9 cellular contexts compared by ENCODE assay signal in genomic region chr6:170292111-170292777, GRCh38. TPM values are rescaled to one million over a fixed set of nuclear protein-coding genes. Genes with fewer than 3 reads are reported as not detected.
DNase-seq lines count a peak whose midpoint lies in the region; ATAC-seq, FAIRE-seq and TF ChIP-seq lines count a peak whose summit lies in the region.
"Had no signal": no experiment of that assay in that cellular context is flagged by ENCODE, and none has a peak within 500 bp of the region (broad histone marks: within the 10 kb centered on the region; RNA-seq: fewer than 3 reads in every experiment).

No MANE protein-coding gene starts in this region.

- SMC1A ChIA-PET in GM12878 (lab: Charles Lee; ENCODE audit: uncharacterized antibody, unreplicated experiment), result interaction anchor here (1.0 to 2.0 kb wide), 5 partner anchors 14 to 461 kb away, joined by 4 to 7 read pairs (median 5); no protein-coding TSS in a partner anchor

- no peaks in the 10 kb centered on the region for H4K20me1 ChIP-seq in GM12878 (ENCODE audit: control insufficient read depth, insufficient read depth)

- POLR2A ChIA-PET in GM12878 (lab: Charles Lee), result interaction anchor here (1.0 kb wide), 1 partner anchor 14 kb away, joined by 5 read pairs; no protein-coding TSS in a partner anchor

- CTCF ChIA-PET in GM12878 (lab: Yijun Ruan, JAX), result interaction anchor here (0.8 to 2.2 kb wide), 6 partner anchors 16 to 461 kb away, joined by 3 to 5 read pairs (median 3); no protein-coding TSS in a partner anchor

- in situ Hi-C loops in GM12878 (cut with MboI), result no loop called here

- no peak for FAIRE-seq in GM12878 (lab: Jason Lieb, UNC)
- FAIRE-seq: small intestine had no signal

- no peak for TF ChIP-seq RAD21 in GM12878 (IDR thresholded peaks at IDR 0.05; ENCODE audit: insufficient read depth, low read depth, low read length)

- no peaks in the 10 kb centered on the region for H3K9me3 Mint-ChIP-seq in mesothelial cell of epicardium

- RAD21 ChIA-PET in GM12878 (lab: Charles Lee; ENCODE audit: unreplicated experiment), result interaction anchor here (0.6 to 2.1 kb wide), 8 partner anchors 16 to 461 kb away, joined by 3 to 11 read pairs (median 4); no protein-coding TSS in a partner anchor

- intact Hi-C loops in heart right ventricle (cut with DNase I) (loop anchor here (2.0 to 10.0 kb wide), 17 partner anchors 115 to 497 kb away; no protein-coding TSS in a partner anchor), cardiac septum (cut with DNase I) (loop anchor here (2.0 to 5.0 kb wide), 3 partner anchors 280 to 461 kb away; no protein-coding TSS in a partner anchor), GM12878 (cut with micrococcal nuclease; ENCODE audit: unreplicated experiment) (loop anchor here (10.0 kb wide), 1 partner anchor 457 kb away; no protein-coding TSS in a partner anchor), vagina (cut with DNase I) (loop anchor here (10.0 kb wide), 1 partner anchor 457 kb away; no protein-coding TSS in a partner anchor)

- H3K27me3 Mint-ChIP-seq in mesothelial cell of epicardium (ENCODE audit: low read depth), result peaks cover 85% of the 10 kb centered on the region

- H3K9ac ChIP-seq in GM12878 (ENCODE audit: control insufficient read depth, insufficient read depth, low read length), result no peak overlapping the region

- TF ChIP-seq CTCF in heart right ventricle (IDR thresholded peaks at IDR 0.05), result peak in 2 of 9 donors; percentile 44 to 55
- no peak for TF ChIP-seq CTCF in GM12878 (IDR thresholded peaks at IDR 0.05 in 2 of 3, conservative IDR thresholded peaks at IDR 0.05 in 1 of 3; ENCODE audit: control insufficient read depth in 2 of 3, extremely low read depth in 1 of 3, insufficient read depth in 1 of 3, low read depth in 3 of 3, low read length in 3 of 3)
- no peak for TF ChIP-seq CTCF in mesothelial cell of epicardium (IDR thresholded peaks at IDR 0.05; ENCODE audit: unreplicated experiment)
- TF ChIP-seq CTCF in vagina (IDR thresholded peaks at IDR 0.05), result no peak

- TF ChIP-seq POLR2A in GM12878 (IDR thresholded peaks at IDR 0.05; ENCODE audit: low read depth, low read length), result no peak
- no peak for TF ChIP-seq POLR2A in vagina (IDR thresholded peaks at IDR 0.05)

- no peak overlapping the region for H2AFZ ChIP-seq in GM12878 (ENCODE audit: control insufficient read depth, low read depth, low read length)

- TF ChIP-seq EP300 in GM12878 (IDR thresholded peaks at IDR 0.05; ENCODE audit: borderline replicate concordance in 1 of 2, control insufficient read depth in 1 of 2, low read depth in 2 of 2, low read length in 2 of 2), result no peak

- H3K36me3 Mint-ChIP-seq in mesothelial cell of epicardium, result no peaks in the 10 kb centered on the region

- H3K4me2 ChIP-seq in GM12878 (ENCODE audit: control insufficient read depth, insufficient read depth), result peak overlapping the region; percentile 82

- WGBS in heart right ventricle, 2 donors, result 11 to 14% methylated on average over 20 of the region's 20 CpGs
- WGBS in GM12878 (ENCODE audit: insufficient coverage, insufficient replicate concordance, low lambda C conversion rate, missing lambda C conversion rate), result 15% methylated on average over 20 of the region's 20 CpGs

- H3K79me2 ChIP-seq in GM12878 (ENCODE audit: control insufficient read depth, insufficient read depth, low read length), result no peaks in the 10 kb centered on the region

- H3K27ac ChIP-seq in heart right ventricle (peak overlapping the region in 8 of 10 donors; percentile 47 to 91 (median 86)), GM12878 (ENCODE audit: control insufficient read depth, insufficient read depth) (no peak overlapping the region), vagina (peak overlapping the region; percentile 81)

- H3K27ac Mint-ChIP-seq in mesothelial cell of epicardium, result peak overlapping the region; percentile 44

- BruUV-seq in GM12878 (replicated peaks; lab: Mats Ljungman, UMichigan), result no TSS peak

- H3K4me3 ChIP-seq in heart right ventricle, result peak overlapping the region in 9 of 10 donors; percentile 69 to 90 (median 80)
- H3K4me3 ChIP-seq in GM12878, result peak overlapping the region; percentile 38; the same call in 1 of the 2 replicates
- peak overlapping the region; percentile 64 to 74 for H3K4me3 ChIP-seq in vagina

- DNase-seq in heart right ventricle (no peak), cardiac septum (ENCODE audit: low spot score) (no peak), GM12878 (ENCODE audit: low read depth, low spot score) (no peak), mesothelial cell of epicardium (ENCODE audit: low spot score in 2 of 2, unreplicated experiment in 2 of 2) (no peak), vagina (ENCODE audit: extremely low spot score in 2 of 2) (peak in 1 of 2 donors; percentile 86), NAMALWA (ENCODE audit: low spot score) (no peak), Ammon's horn (ENCODE audit: low spot score) (no peak)
- DNase-seq in stimulated activated CD4-positive, alpha-beta T cell treated with anti-CD3 and anti-CD28 coated beads, Interleukin-15, amount 100 ng/mL, for 24 hours, result no peak
- DNase-seq: small intestine had no signal

- ATAC-seq in heart right ventricle, result no peak
- ATAC-seq in GM12878, result no peak

- H3K4me1 Mint-ChIP-seq in mesothelial cell of epicardium, result peaks cover 27% of the 10 kb centered on the region

- peaks cover 31 to 76% (median 64%) of the 10 kb centered on the region in 9 donors for H3K4me1 ChIP-seq in heart right ventricle
- H3K4me1 ChIP-seq in GM12878 (ENCODE audit: control insufficient read depth, insufficient read depth, low read length), result peaks cover 27% of the 10 kb centered on the region
- peaks cover 71% of the 10 kb centered on the region for H3K4me1 ChIP-seq in vagina

- H3K9me3 ChIP-seq in heart right ventricle, result no peaks in the 10 kb centered on the region
- no peaks in the 10 kb centered on the region for H3K9me3 ChIP-seq in GM12878 (replicated peaks; ENCODE audit: control insufficient read depth, insufficient read depth, low read length)
- no peaks in the 10 kb centered on the region for H3K9me3 ChIP-seq in vagina

- H3K27me3 ChIP-seq in heart right ventricle (peaks cover 11 to 100% (median 37%) of the 10 kb centered on the region in 7 donors), GM12878 (replicated peaks in 1 of 2; ENCODE audit: control insufficient read depth in 2 of 2, insufficient read depth in 2 of 2, low read length in 1 of 2) (peaks cover 13 to 46% of the 10 kb centered on the region in 2 experiments), vagina (peaks cover 7% of the 10 kb centered on the region)

- H3K36me3 ChIP-seq in heart right ventricle, result peaks cover 0 to 7% (median 0%) of the 10 kb centered on the region in 9 donors
- no peaks in the 10 kb centered on the region for H3K36me3 ChIP-seq in GM12878 (ENCODE audit: control insufficient read depth in 2 of 2, insufficient read depth in 2 of 2, low read length in 1 of 2)
- no peaks in the 10 kb centered on the region for H3K36me3 ChIP-seq in vagina

- H3K4me3 Mint-ChIP-seq in mesothelial cell of epicardium, result peak overlapping the region; percentile 73

TF ChIP-seq in GM12878, 131 proteins besides CTCF, POLR2A, EP300 and RAD21 (continues in another document):
- TF ChIP-seq RAD51 (IDR thresholded peaks at IDR 0.05), result peak; percentile 62

RNA-seq across cellular contexts. Expression of gene DLL1, which starts 1.4 kb away (rescaled TPM):
- total RNA-seq in heart right ventricle, result 10 to 100 TPM in 4 of 10 donors, 1 to 10 TPM in 6; 5.4 to 22.0 (median 8.7) TPM
- polyA plus RNA-seq in heart right ventricle, result 10 to 100 TPM in 1 of 2 donors, 1 to 10 TPM in 1; 2.6 to 27.2 TPM
- 6.4 TPM for total RNA-seq in cardiac septum
- 3.6 and 4.7 TPM in 2 replicates for total RNA-seq in GM12878 (2013; cell fraction: nucleolus; rRNA removed)
- 0.16 and 0.23 TPM in 2 replicates for total RNA-seq in GM12878 (2014; rRNA removed)
- 0.04 and 0.05 TPM in 2 replicates for total RNA-seq in GM12878 (2014; rRNA removed; fragmentation: Illumina TruSeq; extraction: Trizol)
- 0.54 and 0.88 TPM in 2 replicates for total RNA-seq in GM12878 (2021)
- 0.09 TPM for polyA plus RNA-seq in GM12878 (2011; ENCODE audit: low read depth)
- polyA plus RNA-seq in GM12878 (2011; rRNA removed), result 0.80 and 0.84 TPM in 2 replicates
- polyA plus RNA-seq in GM12878 (2011; cell fraction: cytosol; rRNA removed), result 0.94 and 1.5 TPM in 2 replicates
- polyA plus RNA-seq in GM12878 (2011; cell fraction: nucleus; rRNA removed), result 6.7 and 7.7 TPM in 2 replicates
- polyA plus RNA-seq in GM12878 (2012), result 0.35 and 1.0 TPM in 2 replicates
- polyA plus RNA-seq in GM12878 (2014; fragmentation: Illumina TruSeq; extraction: Trizol), result 0.07 TPM in 1 of 2 replicates, not detected in the other
- under 1 TPM; 0.02 to 0.04 TPM for polyA plus RNA-seq in GM12878 (2014; fragmentation: Nextera tagmentation; extraction: Ambion mirVana)
- 0.32 and 1.7 TPM in 2 replicates for polyA plus RNA-seq in GM12878 (2014; rRNA removed)
- under 1 TPM; 0.16 to 0.39 TPM for polyA plus RNA-seq in GM12878 (2016; fragmentation: Nextera tagmentation; extraction: Ambion mirVana)
- 0.37 and 0.82 TPM in 2 replicates for polyA minus RNA-seq in GM12878 (2011; rRNA and poly(A)+ RNA removed)
- 0.62 and 0.67 TPM in 2 replicates for polyA minus RNA-seq in GM12878 (2011; cell fraction: cytosol; rRNA and poly(A)+ RNA removed)
- 1.2 and 1.5 TPM in 2 replicates for polyA minus RNA-seq in GM12878 (2011; cell fraction: nucleus; rRNA and poly(A)+ RNA removed)
- total RNA-seq in mesothelial cell of epicardium, result 2.6 to 4.8 TPM (median 3.6 TPM) in 3 replicates
- 43.5 TPM for total RNA-seq in vagina

RNA-seq across cellular contexts. Expression of gene FAM120B, which starts 14.3 kb away (rescaled TPM):
- total RNA-seq in heart right ventricle (10 to 100 TPM; 16.0 to 31.0 (median 25.4) TPM), cardiac septum (27.4 TPM), GM12878 (2014; rRNA removed) (12.8 and 13.0 TPM in 2 replicates), GM12878 (2014; rRNA removed; fragmentation: Illumina TruSeq; extraction: Trizol) (13.4 and 13.9 TPM in 2 replicates), GM12878 (2021) (20.2 and 20.8 TPM in 2 replicates), mesothelial cell of epicardium (43.3 to 44.6 TPM (median 44.1 TPM) in 3 replicates), vagina (34.6 TPM)
- polyA plus RNA-seq in heart right ventricle (1 to 10 TPM; 7.7 to 9.9 TPM), GM12878 (2011; rRNA removed) (13.7 TPM in 2 replicates), GM12878 (2014; fragmentation: Illumina TruSeq; extraction: Trizol) (19.6 and 24.6 TPM in 2 replicates), GM12878 (2014; fragmentation: Nextera tagmentation; extraction: Ambion mirVana) (1 to 10 TPM; 3.3 to 4.8 TPM), GM12878 (2014; rRNA removed) (16.4 and 16.9 TPM in 2 replicates), GM12878 (2016; fragmentation: Nextera tagmentation; extraction: Ambion mirVana) (10 to 100 TPM; 21.1 to 21.6 TPM)
- 72.4 and 76.8 TPM in 2 replicates for total RNA-seq in GM12878 (2013; cell fraction: nucleolus; rRNA removed)
- polyA plus RNA-seq in GM12878 (2011; ENCODE audit: low read depth), result 7.8 TPM
- polyA plus RNA-seq in GM12878 (2011; cell fraction: cytosol; rRNA removed), result 11.0 and 12.8 TPM in 2 replicates
- polyA plus RNA-seq in GM12878 (2011; cell fraction: nucleus; rRNA removed), result 24.5 and 25.8 TPM in 2 replicates
- polyA plus RNA-seq in GM12878 (2012), result 12.2 and 14.1 TPM in 2 replicates
- polyA minus RNA-seq in GM12878 (2011; rRNA and poly(A)+ RNA removed), result 33.9 and 34.2 TPM in 2 replicates
- polyA minus RNA-seq in GM12878 (2011; cell fraction: cytosol; rRNA and poly(A)+ RNA removed), result 5.5 and 8.2 TPM in 2 replicates
- polyA minus RNA-seq in GM12878 (2011; cell fraction: nucleus; rRNA and poly(A)+ RNA removed), result 26.8 and 33.3 TPM in 2 replicates
